ENCODE assay signal across 26 cellular contexts in genomic region chr10:16011548-16011947, GRCh38.
"Had no signal": no experiment of that assay in that cellular context is flagged by ENCODE, and none has a peak within 500 bp of the region (broad histone marks: within the 10 kb centered on the region; RNA-seq: fewer than 3 reads in every experiment).

No MANE protein-coding gene starts in this region.

- H3K4me3 ChIP-seq: dorsolateral prefrontal cortex, heart left ventricle, ovary, sigmoid colon, vagina had no signal

- H3K27me3 ChIP-seq: heart left ventricle, ovary, sigmoid colon, vagina had no signal

- H3K36me3 ChIP-seq: heart left ventricle, ovary, sigmoid colon, vagina had no signal

- H3K9me3 ChIP-seq: ovary, sigmoid colon, vagina had no signal

- H3K4me1 ChIP-seq: heart left ventricle, sigmoid colon, vagina had no signal

- ATAC-seq: activated T-cell treated with anti-CD3 and anti-CD28 coated beads, Interleukin-2, amount 50 U/mL, for 4 hours; activated T-helper 17 cell treated with anti-CD3 and anti-CD28 coated beads, Interleukin-2, amount 50 U/mL, for 72 hours; heart left ventricle; naive thymus-derived CD4-positive, alpha-beta T cell; stimulated activated effector memory CD8-positive, alpha-beta T cell treated with anti-CD3 and anti-CD28 coated beads, Interleukin-12 subunit alpha, Interleukin-12 subunit beta, amount 100 ng/mL, for 72 hours; stimulated activated naive CD8-positive, alpha-beta T cell treated with anti-CD3 and anti-CD28 coated beads, Interleukin-15, amount 100 ng/mL, for 72 hours; WTC11 had no signal

- FAIRE-seq: colon, small intestine had no signal

- H3K27ac ChIP-seq: dorsolateral prefrontal cortex, heart left ventricle, ovary, sigmoid colon, vagina had no signal

- DNase-seq: activated CD4-positive, alpha-beta memory T cell treated with anti-CD3 and anti-CD28 coated beads, Interleukin-2, amount 10 ng/mL, durations not matched to agents 7 days and 5 days; activated CD4-positive, alpha-beta T cell treated with anti-CD3 and anti-CD28 coated beads for 1 hour; activated CD4-positive, alpha-beta T cell treated with anti-CD3 and anti-CD28 coated beads, Interleukin-2, amount 10 ng/mL, durations not matched to agents 7 days and 5 days; activated gamma-delta T cell treated with Interleukin-2 at 50 U/mL for 16 hours; activated naive CD4-positive, alpha-beta T cell treated with anti-CD3 and anti-CD28 coated beads, Interleukin-2, amount 50 U/mL, for 16 hours; activated T-cell treated with anti-CD3 and anti-CD28 coated beads, Interleukin-2, amount 50 U/mL, for 4 hours; amygdala; dorsolateral prefrontal cortex; effector memory CD4-positive, alpha-beta T cell; heart left ventricle; hypothalamus; midbrain; naive thymus-derived CD4-positive, alpha-beta T cell; ovary; retina; sigmoid colon; small intestine; stimulated activated CD4-positive, alpha-beta T cell treated with anti-CD3 and anti-CD28 coated beads, Interleukin-4, amount 100 ng/mL, for 24 hours; stimulated activated naive CD8-positive, alpha-beta T cell treated with anti-CD3 and anti-CD28 coated beads, Interleukin-15, amount 100 ng/mL, for 72 hours; substantia nigra; T-helper 2 cell had no signal
